Comparison of ENCODE assay signal across 9 cellular contexts in genomic region chr4:123449780-123450179, GRCh38. TPM values are rescaled to one million over a fixed set of nuclear protein-coding genes. Genes with fewer than 3 reads are reported as not detected.
DNase-seq lines count a peak whose midpoint lies in the region; ATAC-seq, FAIRE-seq and TF ChIP-seq lines count a peak whose summit lies in the region.
"Had no signal": no experiment of that assay in that cellular context is flagged by ENCODE, and none has a peak within 500 bp of the region (broad histone marks: within the 10 kb centered on the region; RNA-seq: fewer than 3 reads in every experiment).

No MANE protein-coding gene starts in this region.

- H3K36me3 ChIP-seq in OCI-LY3 (replicated peaks; ENCODE audit: low read depth, low read length) (no peaks in the 10 kb centered on the region), pancreas (no peaks in the 10 kb centered on the region)
- H3K36me3 ChIP-seq: SJCRH30 had no signal

- 49 to 74% methylated on average over 1 of the region's 1 CpG for WGBS in pancreas, 2 donors

- H3K4me1 ChIP-seq in OCI-LY3 (ENCODE audit: low read length) (peaks cover 13% of the 10 kb centered on the region), pancreas (peaks cover 0 to under 1% (median 0%) of the 10 kb centered on the region in 3 donors)

- in situ Hi-C loops in GM13977 (cut with MboI; ENCODE audit: low pct_unique_long_range_greater_than_20kb, low sequenced_read_pairs, unreplicated experiment), result no loop called here

- no peaks in the 10 kb centered on the region for H4K20me1 ChIP-seq in OCI-LY3 (ENCODE audit: insufficient read depth, low read length)

- DNase-seq in medulla oblongata (ENCODE audit: extremely low spot score), result peak; percentile 30
- DNase-seq in GM13977 (ENCODE audit: low spot score), result no peak
- no peak for DNase-seq in pancreas
- no peak for DNase-seq in AG20443 (ENCODE audit: low spot score)
- no peak for DNase-seq in cortex of kidney (lab: John Stamatoyannopoulos, UW)

- no peak for TF ChIP-seq CTCF in OCI-LY3 (IDR thresholded peaks at IDR 0.05; ENCODE audit: low read depth, low read length)
- TF ChIP-seq CTCF in GM13977 (IDR thresholded peaks at IDR 0.05; ENCODE audit: extremely low read depth, insufficient read depth, missing control alignments), result no peak
- no peak for TF ChIP-seq CTCF in pancreas (IDR thresholded peaks at IDR 0.05)

- H2AFZ ChIP-seq in OCI-LY3 (ENCODE audit: low read depth, low read length), result no peak overlapping the region

- ATAC-seq in GM18868 (IDR thresholded peaks at IDR 0.05; ENCODE audit: unreplicated experiment) (peak; percentile 93), HG02870 (IDR thresholded peaks at IDR 0.05; ENCODE audit: unreplicated experiment) (peak; percentile 90), pancreas (no peak)

- intact Hi-C loops in pancreas (cut with DNase I), result no loop called here

- no peaks in the 10 kb centered on the region for H3K9me3 ChIP-seq in OCI-LY3 (ENCODE audit: insufficient read depth, low read length)
- no peaks in the 10 kb centered on the region for H3K9me3 ChIP-seq in pancreas
- H3K9me3 ChIP-seq: SJCRH30 had no signal

- no peaks in the 10 kb centered on the region for H3K79me2 ChIP-seq in OCI-LY3 (ENCODE audit: low read length)

- no peak for FAIRE-seq in pancreas (lab: Jason Lieb, UNC)

- H3K27me3 ChIP-seq in OCI-LY3 (ENCODE audit: low read depth, low read length), result peaks cover 34% of the 10 kb centered on the region
- H3K27me3 ChIP-seq in pancreas, result no peaks in the 10 kb centered on the region
- H3K27me3 ChIP-seq: SJCRH30 had no signal

- H3K27ac ChIP-seq in OCI-LY3 (ENCODE audit: low read length), result no peak overlapping the region
- no peak overlapping the region for H3K27ac ChIP-seq in pancreas
- H3K27ac ChIP-seq: SJCRH30 had no signal

- H3K4me3 ChIP-seq in OCI-LY3 (ENCODE audit: low read length), result no peak overlapping the region
- H3K4me3 ChIP-seq in pancreas, result no peak overlapping the region
- H3K4me3 ChIP-seq: SJCRH30 had no signal

- H3K4me2 ChIP-seq in OCI-LY3 (ENCODE audit: low read length), result peak overlapping the region; percentile 34

- no peak overlapping the region for H3K9ac ChIP-seq in OCI-LY3 (ENCODE audit: low read length)

RNA-seq across cellular contexts. Expression of gene SPRY1, which starts 53.2 kb away (rescaled TPM):
- total RNA-seq in pancreas, result 10 to 100 TPM; 11.2 to 29.7 (median 21.5) TPM
- polyA plus RNA-seq in pancreas, result 10 to 100 TPM; 10.1 to 13.9 TPM

Comparison
In these comparisons a context has a peak if more than half of its experiments do, and no peak if none do; other contexts are left out.
1. ATAC-seq: peak in GM18868 (single experiment) and HG02870 (single experiment); none in pancreas (0 of 4).